Comparison of ENCODE assay signal across 13 cellular contexts in the genomic region with DNA sequence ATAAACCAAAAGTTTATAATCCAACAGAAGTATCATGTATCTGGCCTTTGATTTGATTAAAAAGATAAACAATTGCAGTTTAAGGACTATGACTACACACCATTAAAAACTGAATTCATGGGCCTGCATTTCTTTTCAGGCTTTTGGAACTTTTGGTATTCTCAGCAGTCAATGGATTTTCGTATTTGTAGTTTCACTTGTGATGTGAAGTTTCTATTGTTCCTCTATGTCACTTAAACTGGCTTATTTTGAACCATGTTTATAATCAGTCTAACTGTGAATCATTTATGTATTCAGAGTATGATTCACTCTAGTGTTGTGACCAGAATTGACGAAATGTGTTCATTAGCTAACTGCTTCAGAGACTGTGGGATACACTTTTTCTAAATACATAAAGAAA.
DNase-seq lines count a peak whose midpoint lies in the region; ATAC-seq and TF ChIP-seq lines count a peak whose summit lies in the region.
"Had no signal": no experiment of that assay in that cellular context is flagged by ENCODE, and none has a peak within 500 bp of the region (broad histone marks: within the 10 kb centered on the region; RNA-seq: fewer than 3 reads in every experiment).

No MANE protein-coding gene starts in this region.

- no peak overlapping the region for H2BK12ac ChIP-seq in mesenchymal stem cell (ENCODE audit: low read length in 2 of 2)

- H3K36me3 Mint-ChIP-seq in WTC11 = no peaks in the 10 kb centered on the region

- H3K4me3 ChIP-seq in mesenchymal stem cell (ENCODE audit: insufficient read depth in 1 of 2, low read depth in 1 of 2, low read length in 2 of 2) = no peak overlapping the region
- H3K4me3 ChIP-seq in coronary artery = no peak overlapping the region
- H3K4me3 ChIP-seq: transverse colon had no signal

- H3K27ac Mint-ChIP-seq in WTC11 = 0 out of 2 replicates have a peak overlapping the region, but pooled peaks have one; percentile 17

- H2BK5ac ChIP-seq in mesenchymal stem cell (ENCODE audit: low read depth, low read length, poor library complexity, severe bottlenecking) = no peak overlapping the region

- no peak overlapping the region for H3K14ac ChIP-seq in mesenchymal stem cell (ENCODE audit: low read length in 2 of 2)

- TF ChIP-seq CTCF in WTC11 (IDR thresholded peaks at IDR 0.05) (no peak), coronary artery (IDR thresholded peaks at IDR 0.05) (no peak)

- no peaks in the 10 kb centered on the region for H3K79me1 ChIP-seq in mesenchymal stem cell (replicated peaks; ENCODE audit: low read length, poor library complexity, severe bottlenecking)

- POLR2A ChIA-PET in WTC11 (lab: Charles Lee) = no interaction called here

- H3K18ac ChIP-seq in mesenchymal stem cell (ENCODE audit: low read depth in 1 of 2, low read length in 2 of 2) = no peak overlapping the region

- H3K27me3 Mint-ChIP-seq in WTC11 (ENCODE audit: low read depth) = no peaks in the 10 kb centered on the region

- H3K9me3 Mint-ChIP-seq in WTC11 = no peaks in the 10 kb centered on the region

- H2AK5ac ChIP-seq in mesenchymal stem cell (ENCODE audit: low read length, severe bottlenecking) = no peak overlapping the region

- H2AFZ ChIP-seq in mesenchymal stem cell (ENCODE audit: low read depth, low read length) = no peak overlapping the region

- CTCF ChIA-PET in WTC11 (lab: Charles Lee) = no interaction called here

- peak overlapping the region; percentile 66 for H3K9ac ChIP-seq in mesenchymal stem cell (ENCODE audit: low read length)

- H3K4me1 Mint-ChIP-seq in WTC11 = peaks cover 12% of the 10 kb centered on the region

- no peak for DNase-seq in activated CD4-positive, CD25-positive, alpha-beta regulatory T cell treated with anti-CD3 and anti-CD28 coated beads, Interleukin-2, amount 50 U/mL, for 72 hours
- DNase-seq in HCEC 1CT = peak; percentile 68
- no peak for DNase-seq in WTC11 (ENCODE audit: low spot score)
- DNase-seq in mesenchymal stem cell = peak; percentile 33
- DNase-seq in NOMO-1 (lab: John Stamatoyannopoulos, UW; ENCODE audit: unreplicated experiment in 2 of 2) = no peak
- no peak for DNase-seq in coronary artery (ENCODE audit: low spot score)
- DNase-seq in SKM-1 treated with dmso at 0.1 percent for 144 hours (lab: John Stamatoyannopoulos, UW; ENCODE audit: unreplicated experiment) = no peak
- DNase-seq: activated gamma-delta T cell, DMS79 treated with DMSO at 0.1 percent for 48 hours, NCI-H2081 treated with DMSO at 0.1 percent for 48 hours, right cardiac atrium, transverse colon had no signal

- peak; percentile 79 to 95 for ATAC-seq in activated CD4-positive, CD25-positive, alpha-beta regulatory T cell treated with anti-CD3 and anti-CD28 coated beads, Interleukin-2, amount 50 U/mL, for 24 hours
- no peak for ATAC-seq in WTC11
- ATAC-seq: right cardiac atrium had no signal

- H3K4ac ChIP-seq in mesenchymal stem cell (ENCODE audit: low read depth in 1 of 2, low read length in 2 of 2) = no peak overlapping the region

- H3K4me2 ChIP-seq in mesenchymal stem cell (ENCODE audit: low read length, poor library complexity, severe bottlenecking) = no peak overlapping the region

- no peak overlapping the region for H3K23ac ChIP-seq in mesenchymal stem cell (ENCODE audit: low read length in 2 of 2)

- H3K36me3 ChIP-seq in mesenchymal stem cell (ENCODE audit: control insufficient read depth in 1 of 2, insufficient read depth in 2 of 2, low read depth in 1 of 2, low read length in 2 of 2) = peaks cover 0 to 33% of the 10 kb centered on the region in 2 experiments

- no CpG with 5 or more reads among the region's 2 CpGs for WGBS in mesenchymal stem cell

- H3K27ac ChIP-seq in mesenchymal stem cell (ENCODE audit: low read length, poor library complexity, severe bottlenecking) (no peak overlapping the region), coronary artery (no peak overlapping the region)
- H3K27ac ChIP-seq: transverse colon had no signal

- H2BK120ac ChIP-seq in mesenchymal stem cell (ENCODE audit: low read depth, low read length) = no peak overlapping the region

- H2BK15ac ChIP-seq in mesenchymal stem cell (ENCODE audit: low read depth, poor library complexity, severe bottlenecking) = no peak overlapping the region

- no peak overlapping the region for H3K4me3 Mint-ChIP-seq in WTC11

- no peaks in the 10 kb centered on the region for H3K27me3 ChIP-seq in mesenchymal stem cell (ENCODE audit: control insufficient read depth in 1 of 2, insufficient read depth in 1 of 2, low read length in 2 of 2)
- H3K27me3 ChIP-seq: transverse colon had no signal

- H4K91ac ChIP-seq in mesenchymal stem cell (ENCODE audit: low read length) = no peak overlapping the region

- H3K9me3 ChIP-seq in mesenchymal stem cell (ENCODE audit: control insufficient read depth, low read length) = no peaks in the 10 kb centered on the region
- H3K9me3 ChIP-seq: transverse colon had no signal

- no peaks in the 10 kb centered on the region for H3K4me1 ChIP-seq in mesenchymal stem cell (ENCODE audit: control insufficient read depth, insufficient read depth, low read depth, low read length)
- H3K4me1 ChIP-seq: transverse colon had no signal

- H4K8ac ChIP-seq in mesenchymal stem cell (ENCODE audit: low read length) = no peak overlapping the region

TF ChIP-seq in WTC11, 78 proteins besides CTCF, POLR2A, EP300 and RAD21:
- TF ChIP-seq, protein P1, sequence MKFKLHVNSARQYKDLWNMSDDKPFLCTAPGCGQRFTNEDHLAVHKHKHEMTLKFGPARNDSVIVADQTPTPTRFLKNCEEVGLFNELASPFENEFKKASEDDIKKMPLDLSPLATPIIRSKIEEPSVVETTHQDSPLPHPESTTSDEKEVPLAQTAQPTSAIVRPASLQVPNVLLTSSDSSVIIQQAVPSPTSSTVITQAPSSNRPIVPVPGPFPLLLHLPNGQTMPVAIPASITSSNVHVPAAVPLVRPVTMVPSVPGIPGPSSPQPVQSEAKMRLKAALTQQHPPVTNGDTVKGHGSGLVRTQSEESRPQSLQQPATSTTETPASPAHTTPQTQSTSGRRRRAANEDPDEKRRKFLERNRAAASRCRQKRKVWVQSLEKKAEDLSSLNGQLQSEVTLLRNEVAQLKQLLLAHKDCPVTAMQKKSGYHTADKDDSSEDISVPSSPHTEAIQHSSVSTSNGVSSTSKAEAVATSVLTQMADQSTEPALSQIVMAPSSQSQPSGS (CRISPR knock-in tag; IDR thresholded peaks at IDR 0.05; ENCODE audit: borderline replicate concordance, low read depth) = no peak
- TF ChIP-seq SP1 (CRISPR knock-in tag; conservative IDR thresholded peaks at IDR 0.05) (no peak), HMGA2 (CRISPR knock-in tag; IDR thresholded peaks at IDR 0.05) (no peak), JAZF1 (CRISPR knock-in tag; IDR thresholded peaks at IDR 0.05) (no peak), ZNF232 (CRISPR knock-in tag; IDR thresholded peaks at IDR 0.05) (no peak), SMAD4 (CRISPR knock-in tag; IDR thresholded peaks at IDR 0.05) (no peak), CREM (CRISPR knock-in tag; IDR thresholded peaks at IDR 0.05) (no peak), RELA (CRISPR knock-in tag; IDR thresholded peaks at IDR 0.05; ENCODE audit: borderline replicate concordance) (no peak), CBFB (CRISPR knock-in tag; IDR thresholded peaks at IDR 0.05; ENCODE audit: low read depth) (no peak), ZNF219 (CRISPR knock-in tag; IDR thresholded peaks at IDR 0.05; ENCODE audit: borderline replicate concordance) (no peak)
- TF ChIP-seq, protein P2, sequence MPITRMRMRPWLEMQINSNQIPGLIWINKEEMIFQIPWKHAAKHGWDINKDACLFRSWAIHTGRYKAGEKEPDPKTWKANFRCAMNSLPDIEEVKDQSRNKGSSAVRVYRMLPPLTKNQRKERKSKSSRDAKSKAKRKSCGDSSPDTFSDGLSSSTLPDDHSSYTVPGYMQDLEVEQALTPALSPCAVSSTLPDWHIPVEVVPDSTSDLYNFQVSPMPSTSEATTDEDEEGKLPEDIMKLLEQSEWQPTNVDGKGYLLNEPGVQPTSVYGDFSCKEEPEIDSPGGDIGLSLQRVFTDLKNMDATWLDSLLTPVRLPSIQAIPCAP (CRISPR knock-in tag; IDR thresholded peaks at IDR 0.05) = no peak

Comparison
In these comparisons a context has a peak if more than half of its experiments do, and no peak if none do; other contexts are left out.
1. DNase-seq: peak in HCEC 1CT (single experiment) and mesenchymal stem cell (single experiment); none in activated CD4-positive, CD25-positive, alpha-beta regulatory T cell treated with anti-CD3 and anti-CD28 coated beads, Interleukin-2, amount 50 U/mL, for 72 hours (single experiment), WTC11 (single experiment), NOMO-1 (0 of 2), coronary artery (single experiment) and SKM-1 treated with dmso at 0.1 percent for 144 hours (single experiment).